8 cellular contexts compared by ENCODE assay signal in genomic region chr17:82593590-82594087, GRCh38. TPM values are rescaled to one million over a fixed set of nuclear protein-coding genes. Genes with fewer than 3 reads are reported as not detected.
DNase-seq lines count a peak whose midpoint lies in the region; ATAC-seq and TF ChIP-seq lines count a peak whose summit lies in the region.

No MANE protein-coding gene starts in this region.

- peaks cover 63% of the 10 kb centered on the region for H3K36me3 ChIP-seq in MG63

- H3K9me3 Mint-ChIP-seq in T-helper 2 cell treated with Interferon-gamma antibody and Interleukin-4, amounts not matched to agents 5 μg/mL and 100 μg/mL, for 36 hours = no peaks in the 10 kb centered on the region

- H3K4me1 Mint-ChIP-seq in T-helper 2 cell treated with Interferon-gamma antibody and Interleukin-4, amounts not matched to agents 5 μg/mL and 100 μg/mL, for 36 hours (ENCODE audit: low read depth) = peaks cover 23% of the 10 kb centered on the region

- TF ChIP-seq CTCF in GM12873 (IDR thresholded peaks at IDR 0.05; ENCODE audit: insufficient read depth, low read depth, low read length, missing control alignments) = peak; percentile 7
- peak; percentile 1 for TF ChIP-seq CTCF in fibroblast of the aortic adventitia (IDR thresholded peaks at IDR 0.05; ENCODE audit: insufficient read depth, low read length)

- no peak for DNase-seq in T-helper 2 cell treated with Interferon-gamma antibody and Interleukin-4, amounts not matched to agents 5 μg/mL and 100 μg/mL, for 36 hours (ENCODE audit: low spot score)
- DNase-seq in fibroblast of the aortic adventitia (ENCODE audit: low read depth) = peak; percentile 17
- DNase-seq in skeletal muscle cell (ENCODE audit: low read depth) = no peak
- DNase-seq in RKO (ENCODE audit: low spot score) = no peak
- DNase-seq in MG63 = no peak

- H3K4me3 Mint-ChIP-seq in T-helper 2 cell treated with Interferon-gamma antibody and Interleukin-4, amounts not matched to agents 5 μg/mL and 100 μg/mL, for 36 hours = peak overlapping the region; percentile 80

- no peaks in the 10 kb centered on the region for H3K27me3 Mint-ChIP-seq in T-helper 2 cell treated with Interferon-gamma antibody and Interleukin-4, amounts not matched to agents 5 μg/mL and 100 μg/mL, for 36 hours (ENCODE audit: low read depth)

- no peaks in the 10 kb centered on the region for H3K9me3 ChIP-seq in MG63

- H3K27ac Mint-ChIP-seq in T-helper 2 cell treated with Interferon-gamma antibody and Interleukin-4, amounts not matched to agents 5 μg/mL and 100 μg/mL, for 36 hours = peak overlapping the region; percentile 89

- H3K27me3 ChIP-seq in MG63 = no peaks in the 10 kb centered on the region

- ATAC-seq in HG03342 (IDR thresholded peaks at IDR 0.05; ENCODE audit: unreplicated experiment) = no peak
- ATAC-seq in HG03159 (IDR thresholded peaks at IDR 0.05; ENCODE audit: unreplicated experiment) = no peak

- peaks cover 23% of the 10 kb centered on the region for H3K36me3 Mint-ChIP-seq in T-helper 2 cell treated with Interferon-gamma antibody and Interleukin-4, amounts not matched to agents 5 μg/mL and 100 μg/mL, for 36 hours (ENCODE audit: low read depth)

- H3K4me3 ChIP-seq in fibroblast of the aortic adventitia (ENCODE audit: low read depth, low read length) = peak overlapping the region; percentile 75
- H3K4me3 ChIP-seq in skeletal muscle cell (ENCODE audit: low read depth, low read length) = peak overlapping the region; percentile 60
- H3K4me3 ChIP-seq in MG63 = no peak overlapping the region

RNA-seq across cellular contexts. Expression of gene WDR45B, which starts 54.6 kb away (rescaled TPM):
- 32.0 and 47.0 TPM in 2 replicates for total RNA-seq in fibroblast of the aortic adventitia (ENCODE audit: low replicate concordance)
- total RNA-seq in MG63 (2014; rRNA removed; shearing (Covaris generic); ENCODE audit: low replicate concordance) = 110 and 119 TPM in 2 replicates
